Comparison of ENCODE assay signal across 8 cellular contexts in genomic region chr2:96225016-96225533, GRCh38. TPM values are rescaled to one million over a fixed set of nuclear protein-coding genes. Genes with fewer than 3 reads are reported as not detected.
DNase-seq lines count a peak whose midpoint lies in the region; ATAC-seq and TF ChIP-seq lines count a peak whose summit lies in the region.

No MANE protein-coding gene starts in this region.

- peak overlapping the region; percentile 90 for H3K27ac Mint-ChIP-seq in activated B cell treated with CpG ODN at 0.5 μM for 24 hours

- no peaks in the 10 kb centered on the region for H3K9me3 Mint-ChIP-seq in activated B cell treated with CpG ODN at 0.5 μM for 24 hours

- DNase-seq in GDM1 (lab: John Stamatoyannopoulos, UW) (peak; percentile 34), activated B cell treated with CpG ODN at 0.5 μM for 24 hours (no peak), DMS79 (lab: John Stamatoyannopoulos, UW) (no peak), HK-2 (ENCODE audit: unreplicated experiment) (no peak)
- no peak for DNase-seq in activated T-cell treated with anti-CD3 and anti-CD28 coated beads, Interleukin-2, amount 50 U/mL, for 1 hour

- CTCF ChIA-PET in activated B cell treated with CpG ODN at 0.5 μM for 24 hours (lab: Charles Lee), result interaction anchor here (0.7 to 1.5 kb wide), 5 partner anchors 9 to 96 kb away, joined by 3 to 9 read pairs (median 3); no protein-coding TSS in a partner anchor

- peaks cover 13% of the 10 kb centered on the region for H3K4me1 Mint-ChIP-seq in activated B cell treated with CpG ODN at 0.5 μM for 24 hours

- intact Hi-C loops in activated B cell treated with CpG ODN at 0.5 μM for 24 hours (cut with micrococcal nuclease), result loop anchor here (2.0 kb wide), 2 partner anchors 16 to 18 kb away; partner anchors contain the start of gene STARD7

- ATAC-seq in GM19452 (IDR thresholded peaks at IDR 0.05; ENCODE audit: unreplicated experiment), result peak; percentile 69
- ATAC-seq in HG03342 (IDR thresholded peaks at IDR 0.05; ENCODE audit: unreplicated experiment), result peak; percentile 93
- ATAC-seq in activated B cell treated with CpG ODN at 0.5 μM for 24 hours (ENCODE audit: low read depth), result peak; percentile 86
- no peak for ATAC-seq in GM21515 (IDR thresholded peaks at IDR 0.05; ENCODE audit: unreplicated experiment)

- no peak for TF ChIP-seq CTCF in activated B cell treated with CpG ODN at 0.5 μM for 24 hours (IDR thresholded peaks at IDR 0.05)

- no peaks in the 10 kb centered on the region for H3K36me3 Mint-ChIP-seq in activated B cell treated with CpG ODN at 0.5 μM for 24 hours (ENCODE audit: low read depth)

- H3K4me3 Mint-ChIP-seq in activated B cell treated with CpG ODN at 0.5 μM for 24 hours, result peak overlapping the region; percentile 66

- no peaks in the 10 kb centered on the region for H3K27me3 Mint-ChIP-seq in activated B cell treated with CpG ODN at 0.5 μM for 24 hours

- POLR2A ChIA-PET in activated B cell treated with CpG ODN at 0.5 μM for 24 hours (lab: Charles Lee), result interaction anchor here (0.7 to 4.2 kb wide), 15 partner anchors 9 to 303 kb away, joined by 3 to 63 read pairs (median 5); partner anchors contain the start of genes CIAO1, DUSP2, STARD7 and TMEM127

RNA-seq across cellular contexts. Expression of gene STARD7, which starts 16.4 kb away (rescaled TPM):
- 148 and 158 TPM in 2 replicates for total RNA-seq in activated B cell treated with CpG ODN at 0.5 μM for 24 hours

RNA-seq across cellular contexts. Expression of gene TMEM127, which starts 40.7 kb away (rescaled TPM):
- 36.6 and 43.2 TPM in 2 replicates for total RNA-seq in activated B cell treated with CpG ODN at 0.5 μM for 24 hours

RNA-seq across cellular contexts. Expression of gene CIAO1, which starts 41.0 kb away (rescaled TPM):
- total RNA-seq in activated B cell treated with CpG ODN at 0.5 μM for 24 hours, result 65.6 and 71.6 TPM in 2 replicates
